12 cellular contexts compared by ENCODE assay signal in the genomic region with DNA sequence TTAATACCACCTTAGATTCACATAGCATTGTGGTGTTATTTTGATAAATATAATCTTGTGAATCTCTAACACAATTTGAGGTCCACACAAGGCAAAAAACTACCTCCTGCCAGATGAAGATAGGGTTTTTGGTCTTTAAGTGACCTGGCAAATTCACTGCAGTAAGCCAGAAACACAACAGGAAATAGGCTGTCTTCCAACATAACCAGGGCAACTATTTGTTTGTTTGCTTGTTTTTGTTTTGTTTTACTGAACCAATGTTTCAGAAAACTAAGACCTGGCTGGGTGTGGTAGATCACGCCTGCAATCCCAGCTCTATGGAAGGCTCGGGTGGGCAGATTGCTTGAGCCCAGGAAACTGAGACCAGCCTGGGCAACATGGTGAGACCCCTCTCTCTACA.
A peak's percentile ranks its signal among the peaks of the same experiment; 100 is the strongest.
DNase-seq lines count a peak whose midpoint lies in the region; ATAC-seq lines count a peak whose summit lies in the region.
"Had no signal": no experiment of that assay in that cellular context is flagged by ENCODE, and none has a peak within 500 bp of the region (broad histone marks: within the 10 kb centered on the region; RNA-seq: fewer than 3 reads in every experiment).

No MANE protein-coding gene starts in this region.

- ATAC-seq in CD4-positive, CD25-positive, alpha-beta regulatory T cell (ENCODE audit: low read depth in 2 of 2), result no peak
- no peak for ATAC-seq in natural killer cell treated with Interleukin-12 subunit alpha and Interleukin-12 subunit beta and Interleukin-15 and Interleukin-18, amount 100 ng/mL, for 72 hours
- no peak for ATAC-seq in HG03565 (IDR thresholded peaks at IDR 0.05; ENCODE audit: unreplicated experiment)
- ATAC-seq in HG02870 (IDR thresholded peaks at IDR 0.05; ENCODE audit: unreplicated experiment), result no peak

- H3K27me3 Mint-ChIP-seq in CD4-positive, CD25-positive, alpha-beta regulatory T cell, result no peaks in the 10 kb centered on the region
- no peaks in the 10 kb centered on the region for H3K27me3 Mint-ChIP-seq in natural killer cell treated with Interleukin-12 subunit alpha and Interleukin-12 subunit beta and Interleukin-15 and Interleukin-18, amount 100 ng/mL, for 72 hours

- H3K4me3 Mint-ChIP-seq in CD4-positive, CD25-positive, alpha-beta regulatory T cell, result peak overlapping the region in 2 of 4 donors; percentile 7 to 73
- peak overlapping the region; percentile 32 for H3K4me3 Mint-ChIP-seq in natural killer cell treated with Interleukin-12 subunit alpha and Interleukin-12 subunit beta and Interleukin-15 and Interleukin-18, amount 100 ng/mL, for 72 hours

- H3K4me3 ChIP-seq in CD4-positive, CD25-positive, alpha-beta regulatory T cell (ENCODE audit: low read depth, low read length), result peak overlapping the region; percentile 15

- no peaks in the 10 kb centered on the region for H3K27me3 ChIP-seq in CD4-positive, CD25-positive, alpha-beta regulatory T cell (ENCODE audit: control insufficient read depth, insufficient read depth, low read length)

- no peaks in the 10 kb centered on the region for H3K9me3 ChIP-seq in CD4-positive, CD25-positive, alpha-beta regulatory T cell (ENCODE audit: control insufficient read depth in 2 of 2, low read length in 2 of 2)

- H3K27ac ChIP-seq in CD4-positive, CD25-positive, alpha-beta regulatory T cell (ENCODE audit: insufficient read depth, low read length, poor library complexity, severe bottlenecking), result peak overlapping the region; percentile 34
- H3K27ac ChIP-seq: parathyroid adenoma had no signal

- peak in 2 of 3 donors; percentile 20 to 24 for DNase-seq in CD4-positive, CD25-positive, alpha-beta regulatory T cell
- DNase-seq in OCI-M1 (lab: John Stamatoyannopoulos, UW) (peak; percentile 55), LoVo (ENCODE audit: low spot score) (no peak), GM03348 (ENCODE audit: low spot score) (no peak)
- DNase-seq in central memory CD4-positive, alpha-beta T cell, result peak; percentile 32
- no peak for DNase-seq in natural killer cell treated with Interleukin-12 subunit alpha and Interleukin-12 subunit beta and Interleukin-15 and Interleukin-18, amount 100 ng/mL, for 72 hours (ENCODE audit: low spot score)
- DNase-seq: anterior cingulate cortex, NCI-H1436, NCI-H510A treated with DMSO at 0.1 percent for 48 hours had no signal

- H3K9me3 Mint-ChIP-seq in CD4-positive, CD25-positive, alpha-beta regulatory T cell, result no peaks in the 10 kb centered on the region
- H3K9me3 Mint-ChIP-seq in natural killer cell treated with Interleukin-12 subunit alpha and Interleukin-12 subunit beta and Interleukin-15 and Interleukin-18, amount 100 ng/mL, for 72 hours, result no peaks in the 10 kb centered on the region

- peaks cover 26 to 61% (median 48%) of the 10 kb centered on the region in 4 donors for H3K4me1 Mint-ChIP-seq in CD4-positive, CD25-positive, alpha-beta regulatory T cell
- H3K4me1 Mint-ChIP-seq in natural killer cell treated with Interleukin-12 subunit alpha and Interleukin-12 subunit beta and Interleukin-15 and Interleukin-18, amount 100 ng/mL, for 72 hours (ENCODE audit: low read depth in 2 of 2), result peaks cover 33 to 41% of the 10 kb centered on the region in 2 donors

- peaks cover 25% of the 10 kb centered on the region for H3K36me3 Mint-ChIP-seq in CD4-positive, CD25-positive, alpha-beta regulatory T cell
- H3K36me3 Mint-ChIP-seq in natural killer cell treated with Interleukin-12 subunit alpha and Interleukin-12 subunit beta and Interleukin-15 and Interleukin-18, amount 100 ng/mL, for 72 hours, result peaks cover 6% of the 10 kb centered on the region

- peak overlapping the region; percentile 66 to 82 (median 79) for H3K27ac Mint-ChIP-seq in CD4-positive, CD25-positive, alpha-beta regulatory T cell
- H3K27ac Mint-ChIP-seq in natural killer cell treated with Interleukin-12 subunit alpha and Interleukin-12 subunit beta and Interleukin-15 and Interleukin-18, amount 100 ng/mL, for 72 hours, result peak overlapping the region; percentile 90 to 95

- H3K36me3 ChIP-seq in CD4-positive, CD25-positive, alpha-beta regulatory T cell (ENCODE audit: control insufficient read depth, insufficient read depth, low read length), result peaks cover 39% of the 10 kb centered on the region

- peaks cover 50% of the 10 kb centered on the region for H3K4me1 ChIP-seq in CD4-positive, CD25-positive, alpha-beta regulatory T cell (ENCODE audit: control insufficient read depth, insufficient read depth, low read length, poor library complexity, severe bottlenecking)
- H3K4me1 ChIP-seq: parathyroid adenoma had no signal

Comparison
In these comparisons a context has a peak if more than half of its experiments do, and no peak if none do; other contexts are left out.
1. DNase-seq: peak in CD4-positive, CD25-positive, alpha-beta regulatory T cell (2 of 3), OCI-M1 (single experiment) and central memory CD4-positive, alpha-beta T cell (single experiment); none in natural killer cell treated with Interleukin-12 subunit alpha and Interleukin-12 subunit beta and Interleukin-15 and Interleukin-18, amount 100 ng/mL, for 72 hours (single experiment), LoVo (single experiment) and GM03348 (single experiment).